1 cellular context compared by ENCODE assay signal in the genomic region with DNA sequence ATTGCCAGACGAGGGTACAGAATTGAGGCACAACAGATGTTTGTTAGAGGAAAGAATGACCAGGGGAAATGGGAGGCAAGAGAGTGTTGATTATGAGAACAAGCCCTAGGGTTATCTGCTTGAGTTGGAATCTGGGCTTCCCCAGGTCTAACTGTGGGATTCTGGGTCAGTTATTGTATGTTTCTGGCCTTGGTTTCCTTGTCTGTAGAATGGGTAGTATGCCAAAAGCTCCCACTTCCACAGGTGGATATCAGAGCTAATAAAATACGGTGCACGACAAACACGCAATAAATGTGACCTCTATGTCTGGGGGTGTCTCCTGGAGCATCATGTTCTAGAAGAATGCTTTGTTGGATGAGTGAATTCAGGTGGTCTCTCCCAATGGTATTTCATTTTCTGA.
TF ChIP-seq lines count a peak whose summit lies in the region.

No MANE protein-coding gene starts in this region.

TF ChIP-seq in HCT116, 20 proteins besides CTCF, POLR2A, EP300 and RAD21 (continued from another document):
- no peak for TF ChIP-seq TCF7L2 (IDR thresholded peaks at IDR 0.05; ENCODE audit: borderline replicate concordance, extremely low read depth, insufficient read depth, insufficient read length)
